17 cellular contexts compared by ENCODE assay signal in the genomic region with DNA sequence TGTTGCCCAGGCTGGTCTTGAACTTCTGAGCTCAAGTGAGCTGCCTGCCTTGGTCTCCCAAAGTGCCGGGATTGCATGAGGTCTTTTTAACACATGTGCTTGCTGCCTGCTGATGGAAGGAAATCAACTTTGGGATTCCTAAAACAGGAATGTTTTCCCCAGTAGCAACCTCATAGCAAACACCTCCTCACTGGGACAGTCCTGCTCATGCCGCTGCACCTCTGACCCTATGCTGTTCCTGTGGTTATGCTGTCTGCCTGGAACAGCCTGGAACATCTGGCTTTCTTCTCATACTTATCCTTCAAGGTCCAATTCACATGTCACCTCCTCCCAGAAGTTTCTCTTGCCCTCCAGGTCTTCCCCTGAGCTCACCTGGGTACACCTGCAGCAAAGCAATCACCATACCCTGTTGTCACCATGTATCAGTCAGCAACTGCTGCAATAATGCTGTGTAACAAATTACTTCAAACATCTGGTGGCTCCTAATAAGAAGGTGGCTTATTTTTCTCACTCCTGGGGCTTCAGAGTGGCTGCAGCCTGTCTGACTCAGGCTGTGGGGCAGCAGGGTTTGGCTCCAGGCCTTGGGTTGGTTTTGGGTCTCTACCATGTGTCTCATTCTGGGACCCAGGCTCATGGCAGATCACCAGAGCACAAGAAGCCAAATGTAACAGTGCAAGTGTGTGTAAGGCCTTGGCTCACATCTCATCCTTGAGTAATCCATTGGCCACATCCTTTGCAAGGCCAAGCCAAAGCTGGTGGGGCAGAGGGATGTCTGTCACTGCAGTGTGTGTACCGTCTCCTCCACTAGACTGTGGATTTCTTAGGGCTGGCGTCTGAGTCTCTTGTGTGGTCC. TPM values are rescaled to one million over a fixed set of nuclear protein-coding genes. Genes with fewer than 3 reads are reported as not detected.
"Had no signal": no experiment of that assay in that cellular context is flagged by ENCODE, and none has a peak within 500 bp of the region (broad histone marks: within the 10 kb centered on the region; RNA-seq: fewer than 3 reads in every experiment).

No MANE protein-coding gene starts in this region.

- H3K9me3 ChIP-seq: body of pancreas, gastrocnemius medialis, pancreas had no signal

- H3K36me3 ChIP-seq: gastrocnemius medialis, left ventricle myocardium inferior, pancreas, thoracic aorta had no signal

- H3K27me3 ChIP-seq: body of pancreas, gastrocnemius medialis, pancreas had no signal

- H3K4me3 ChIP-seq: body of pancreas, gastrocnemius medialis, left ventricle myocardium inferior, pancreas, thoracic aorta had no signal

- DNase-seq: activated CD4-positive, alpha-beta memory T cell treated with anti-CD3 and anti-CD28 coated beads for 36 hours; activated CD4-positive, alpha-beta T cell treated with anti-CD3 and anti-CD28 coated beads for 1 hour; activated naive CD4-positive, alpha-beta T cell treated with anti-CD3 and anti-CD28 coated beads for 36 hours; body of pancreas; dermis blood vessel endothelial cell; endodermal cell; gastrocnemius medialis; islet precursor cell; left ventricle myocardium inferior; mesenchymal stem cell; pancreas; stimulated activated CD4-positive, alpha-beta T cell treated with anti-CD3 and anti-CD28 coated beads, Interleukin-15, amount 100 ng/mL, for 24 hours; stimulated activated CD4-positive, alpha-beta T cell treated with anti-CD3 and anti-CD28 coated beads, Interleukin-4, amount 100 ng/mL, for 24 hours; stimulated activated naive CD8-positive, alpha-beta T cell treated with anti-CD3 and anti-CD28 coated beads, Interleukin-15, amount 100 ng/mL, for 72 hours; SW 1271 had no signal

- ATAC-seq: body of pancreas, gastrocnemius medialis had no signal

RNA-seq across cellular contexts. Expression of a gene that starts 59.4 kb away (rescaled TPM):
- total RNA-seq: activated T-helper 1 cell treated with anti-CD3 and anti-CD28 coated beads, Interleukin-12 subunit alpha, Interleukin-12 subunit beta, Interleukin-2, Interleukin-4 antibody, amounts not matched to agents 30 ng/mL and 10 ng/mL and 1 ng/mL, durations not matched to agents 14 hours and 24 hours and 36 hours had no signal
